Comparison of ENCODE assay signal across 6 cellular contexts in the genomic region with DNA sequence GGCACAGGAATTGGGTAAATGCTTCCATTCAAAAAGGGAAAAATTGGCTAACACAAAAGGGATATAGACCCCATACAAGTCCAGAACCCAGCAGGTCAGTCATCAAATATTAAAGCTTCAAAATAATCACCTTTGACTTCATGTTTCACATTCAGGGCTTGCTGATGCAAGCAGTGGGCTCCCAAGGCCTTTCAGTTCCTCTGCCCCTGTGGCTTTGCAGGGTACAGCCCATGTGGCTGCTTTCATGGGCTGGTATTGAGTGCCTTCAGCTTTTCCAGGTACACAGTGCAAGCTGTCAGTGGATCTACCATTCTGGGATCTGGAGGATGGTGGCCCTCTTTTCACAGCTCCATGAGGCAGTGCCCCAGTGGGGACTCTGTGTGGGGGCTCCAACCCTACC.
"Had no signal": no experiment of that assay in that cellular context is flagged by ENCODE, and none has a peak within 500 bp of the region (broad histone marks: within the 10 kb centered on the region; RNA-seq: fewer than 3 reads in every experiment).

No MANE protein-coding gene starts in this region.

- H3K4me3 ChIP-seq: GM23338 had no signal

- DNase-seq: H9, HCEC 1CT, KBM-7 had no signal

- H3K27ac ChIP-seq: HL-60 had no signal

- ATAC-seq: GM23338, HepG2 had no signal
